ENCODE assay signal across 17 cellular contexts in the genomic region with DNA sequence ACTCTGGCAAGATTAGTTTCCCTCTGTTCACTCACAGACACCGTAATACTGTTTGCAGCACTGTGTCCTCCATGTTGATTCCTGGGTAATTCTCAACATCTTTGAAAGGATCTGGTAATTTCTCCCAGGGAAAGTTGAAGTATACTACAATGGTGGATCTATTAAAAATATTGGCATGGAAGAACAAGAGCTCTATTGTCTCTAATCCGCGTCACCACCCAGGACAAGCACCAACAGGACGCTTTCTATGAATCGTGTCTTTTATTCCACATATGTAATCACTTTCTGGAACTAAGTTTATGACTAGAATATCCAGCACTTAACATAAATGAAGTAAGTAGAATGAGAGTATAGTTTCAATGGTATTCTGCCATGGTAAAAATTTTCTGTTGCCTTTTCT.
A peak's percentile ranks its signal among the peaks of the same experiment; 100 is the strongest.
DNase-seq lines count a peak whose midpoint lies in the region; ATAC-seq, FAIRE-seq and TF ChIP-seq lines count a peak whose summit lies in the region.
"Had no signal": no experiment of that assay in that cellular context is flagged by ENCODE, and none has a peak within 500 bp of the region (broad histone marks: within the 10 kb centered on the region; RNA-seq: fewer than 3 reads in every experiment).

No MANE protein-coding gene starts in this region.

- H3K27ac Mint-ChIP-seq in immature natural killer cell, result no peak overlapping the region
- H3K27ac Mint-ChIP-seq: activated CD4-positive, alpha-beta T cell treated with anti-CD3 and anti-CD28 coated beads, Interleukin-2, amount 10 ng/mL, durations not matched to agents 7 days and 5 days; activated naive CD8-positive, alpha-beta T cell treated with anti-CD3 and anti-CD28 coated beads, Interleukin-2, amount 50 U/mL, for 24 hours; CD4-positive, CD25-positive, alpha-beta regulatory T cell had no signal

- H3K9me3 ChIP-seq in keratinocyte (ENCODE audit: control insufficient read depth, low read depth, low read length) (no peaks in the 10 kb centered on the region), upper lobe of left lung (no peaks in the 10 kb centered on the region)
- H3K9me3 ChIP-seq: esophagus muscularis mucosa, spleen had no signal

- peaks cover 31% of the 10 kb centered on the region for H3K4me1 ChIP-seq in keratinocyte (ENCODE audit: control insufficient read depth, extremely low read depth, insufficient read depth, low read length)
- H3K4me1 ChIP-seq in upper lobe of left lung, result peaks cover 12 to 13% (median 12%) of the 10 kb centered on the region in 4 donors

- H3K36me3 ChIP-seq in keratinocyte (ENCODE audit: control insufficient read depth in 2 of 2, extremely low read depth in 1 of 2, insufficient read depth in 2 of 2, low read length in 2 of 2) (no peaks in the 10 kb centered on the region), upper lobe of left lung (no peaks in the 10 kb centered on the region)
- H3K36me3 ChIP-seq: esophagus muscularis mucosa, spleen had no signal

- TF ChIP-seq EP300 in upper lobe of left lung (IDR thresholded peaks at IDR 0.05), result no peak

- H3K4me1 Mint-ChIP-seq in immature natural killer cell, result no peaks in the 10 kb centered on the region
- H3K4me1 Mint-ChIP-seq: activated CD4-positive, alpha-beta T cell treated with anti-CD3 and anti-CD28 coated beads, Interleukin-2, amount 10 ng/mL, durations not matched to agents 7 days and 5 days; activated naive CD8-positive, alpha-beta T cell treated with anti-CD3 and anti-CD28 coated beads, Interleukin-2, amount 50 U/mL, for 24 hours; CD4-positive, CD25-positive, alpha-beta regulatory T cell had no signal

- peak overlapping the region; percentile 47 for H3K9ac ChIP-seq in keratinocyte (ENCODE audit: control insufficient read depth, extremely low read depth, insufficient read depth, low read length)

- no peak for TF ChIP-seq POLR2A in upper lobe of left lung (IDR thresholded peaks at IDR 0.05)

- H3K9me1 ChIP-seq in keratinocyte (ENCODE audit: control insufficient read depth, extremely low read depth, insufficient read depth, low read length), result no peaks in the 10 kb centered on the region

- DNase-seq in NCI-H1048 (lab: John Stamatoyannopoulos, UW) (peak; percentile 77), keratinocyte (ENCODE audit: low read depth, low spot score) (peak; percentile 26), putamen (ENCODE audit: low spot score) (peak; percentile 34), immature natural killer cell (no peak), OCI-M1 (lab: John Stamatoyannopoulos, UW) (no peak), upper lobe of left lung (no peak)
- DNase-seq: activated CD4-positive, alpha-beta T cell treated with anti-CD3 and anti-CD28 coated beads, Interleukin-2, amount 10 ng/mL, durations not matched to agents 7 days and 5 days; activated naive CD8-positive, alpha-beta T cell treated with anti-CD3 and anti-CD28 coated beads, Interleukin-2, amount 50 U/mL, for 24 hours; CD4-positive, CD25-positive, alpha-beta regulatory T cell; NCI-H187; NK-92 treated with Interleukin-12 subunit alpha and Interleukin-12 subunit beta, amount 100 ng/mL, for 24 hours; spleen; T-helper 1 cell had no signal

- TF ChIP-seq CTCF in VCaP (conservative IDR thresholded peaks at IDR 0.05) (no peak), keratinocyte (optimal IDR thresholded peaks at IDR 0.05 in 1 of 3, IDR thresholded peaks at IDR 0.05 in 1 of 3, conservative IDR thresholded peaks at IDR 0.05 in 1 of 3; ENCODE audit: extremely low read depth in 1 of 3, insufficient read depth in 2 of 3, low read length in 3 of 3) (no peak), upper lobe of left lung (IDR thresholded peaks at IDR 0.05) (no peak)

- peaks cover 0 to 11% (median 6%) of the 10 kb centered on the region in 6 donors for H3K9me3 Mint-ChIP-seq in immature natural killer cell
- H3K9me3 Mint-ChIP-seq: activated CD4-positive, alpha-beta T cell treated with anti-CD3 and anti-CD28 coated beads, Interleukin-2, amount 10 ng/mL, durations not matched to agents 7 days and 5 days; activated naive CD8-positive, alpha-beta T cell treated with anti-CD3 and anti-CD28 coated beads, Interleukin-2, amount 50 U/mL, for 24 hours had no signal

- H3K79me2 ChIP-seq in keratinocyte (ENCODE audit: control insufficient read depth, insufficient read depth, low read length), result no peaks in the 10 kb centered on the region

- dilution Hi-C loops in keratinocyte (cut with MboI; ENCODE audit: extremely low pct_ligation_motif_present, low sequenced_read_pairs), result no loop called here

- peak overlapping the region; percentile 74 for H3K4me2 ChIP-seq in keratinocyte (ENCODE audit: control insufficient read depth, extremely low read depth, insufficient read depth, low read depth, low read length)

- WGBS in upper lobe of left lung, 2 donors, result 87 to 94% methylated on average over 5 of the region's 5 CpGs

- ATAC-seq in upper lobe of left lung (ENCODE audit: low FRiP score in 2 of 2), result no peak
- ATAC-seq: activated naive CD8-positive, alpha-beta T cell treated with anti-CD3 and anti-CD28 coated beads, Interleukin-2, amount 50 U/mL, for 24 hours had no signal

- peak overlapping the region in 2 of 3 experiments; percentile 11 to 30 for H3K4me3 ChIP-seq in keratinocyte (ENCODE audit: control insufficient read depth in 2 of 3, extremely low read depth in 1 of 3, insufficient read depth in 2 of 3, low read depth in 1 of 3, low read length in 3 of 3)
- H3K4me3 ChIP-seq in upper lobe of left lung, result no peak overlapping the region
- H3K4me3 ChIP-seq: esophagus muscularis mucosa, spleen had no signal

- H3K27ac ChIP-seq in VCaP (peak overlapping the region; percentile 84), keratinocyte (ENCODE audit: control insufficient read depth, insufficient read depth, low read length) (peak overlapping the region; percentile 87), upper lobe of left lung (no peak overlapping the region)
- H3K27ac ChIP-seq: spleen had no signal

- H3K36me3 Mint-ChIP-seq in immature natural killer cell, result no peaks in the 10 kb centered on the region

- H3K27me3 Mint-ChIP-seq in immature natural killer cell (ENCODE audit: low read depth in 3 of 3), result no peaks in the 10 kb centered on the region
- H3K27me3 Mint-ChIP-seq: activated CD4-positive, alpha-beta T cell treated with anti-CD3 and anti-CD28 coated beads, Interleukin-2, amount 10 ng/mL, durations not matched to agents 7 days and 5 days; activated naive CD8-positive, alpha-beta T cell treated with anti-CD3 and anti-CD28 coated beads, Interleukin-2, amount 50 U/mL, for 24 hours; CD4-positive, CD25-positive, alpha-beta regulatory T cell had no signal

- no peaks in the 10 kb centered on the region for H3K27me3 ChIP-seq in keratinocyte (ENCODE audit: control insufficient read depth, extremely low read depth, insufficient read depth, low read length)
- no peaks in the 10 kb centered on the region for H3K27me3 ChIP-seq in upper lobe of left lung
- H3K27me3 ChIP-seq: esophagus muscularis mucosa, spleen had no signal

- peak overlapping the region; percentile 96 for H2AFZ ChIP-seq in keratinocyte (ENCODE audit: control insufficient read depth, low read length)

- no peak overlapping the region for H3K4me3 Mint-ChIP-seq in immature natural killer cell
- H3K4me3 Mint-ChIP-seq: activated CD4-positive, alpha-beta T cell treated with anti-CD3 and anti-CD28 coated beads, Interleukin-2, amount 10 ng/mL, durations not matched to agents 7 days and 5 days; activated naive CD8-positive, alpha-beta T cell treated with anti-CD3 and anti-CD28 coated beads, Interleukin-2, amount 50 U/mL, for 24 hours; CD4-positive, CD25-positive, alpha-beta regulatory T cell had no signal

- FAIRE-seq in keratinocyte (lab: Jason Lieb, UNC), result peak; percentile 41
- FAIRE-seq: GM19239, H54 had no signal

- no peaks in the 10 kb centered on the region for H4K20me1 ChIP-seq in keratinocyte (ENCODE audit: control insufficient read depth, extremely low read depth, insufficient read depth, low read length)

Comparison
In these comparisons a context has a peak if more than half of its experiments do, and no peak if none do; other contexts are left out.
1. DNase-seq: peak in NCI-H1048 (single experiment), keratinocyte (single experiment) and putamen (single experiment); none in immature natural killer cell (0 of 3), OCI-M1 (single experiment) and upper lobe of left lung (0 of 2).
2. H3K27ac ChIP-seq: peak in VCaP (single experiment) and keratinocyte (single experiment); none in upper lobe of left lung (0 of 4).
3. H3K4me3 ChIP-seq: peak in keratinocyte (2 of 3); none in upper lobe of left lung (0 of 4).